8 cellular contexts compared by ENCODE assay signal in genomic region chr14:102304611-102305506, GRCh38. TPM values are rescaled to one million over a fixed set of nuclear protein-coding genes. Genes with fewer than 3 reads are reported as not detected.
DNase-seq lines count a peak whose midpoint lies in the region; ATAC-seq and TF ChIP-seq lines count a peak whose summit lies in the region.

TSS of gene MOK (minus strand) at chr14:102305164. CDS start at chr14:102304968, 196 bp downstream.

- H3K9me3 ChIP-seq in mammary epithelial cell (replicated peaks; ENCODE audit: insufficient read depth, low read length): no peaks in the 10 kb centered on the region

- H3K4me3 ChIP-seq in WI38 (ENCODE audit: low read depth, low read length) (peak within 1 kb of the TSS; percentile 89), mammary epithelial cell (replicated peaks in 1 of 3; ENCODE audit: insufficient read depth in 1 of 3, low read depth in 2 of 3, low read length in 3 of 3) (peak within 1 kb of the TSS; percentile 68 to 82 (median 77)), skin epidermis (peak within 1 kb of the TSS; percentile 56 to 92 (median 71))

- peak within 1 kb of the TSS; percentile 82 for H3K4me2 ChIP-seq in mammary epithelial cell (ENCODE audit: insufficient read depth, low read depth, low read length)

- H3K27me3 ChIP-seq in mammary epithelial cell (ENCODE audit: insufficient read depth, low read length): no peaks in the 10 kb centered on the region

- no peaks in the 10 kb centered on the region for H4K20me1 ChIP-seq in mammary epithelial cell (ENCODE audit: insufficient read depth, low read length)

- H3K36me3 ChIP-seq in mammary epithelial cell (ENCODE audit: insufficient read depth, low read length): no peaks in the 10 kb centered on the region

- intact Hi-C loops in mammary epithelial cell (cut with micrococcal nuclease): loop anchor here (1.0 to 2.0 kb wide), 2 partner anchors 25 to 70 kb away; no protein-coding TSS in a partner anchor

- ATAC-seq in GM18907 (IDR thresholded peaks at IDR 0.05; ENCODE audit: unreplicated experiment) (peak; percentile 90), HG03159 (IDR thresholded peaks at IDR 0.05; ENCODE audit: unreplicated experiment) (peak; percentile 94)

- H3K79me2 ChIP-seq in mammary epithelial cell (ENCODE audit: insufficient read depth, low read length): peaks cover 43% of the 10 kb centered on the region

- dilution Hi-C loops in mammary epithelial cell (cut with HindIII; ENCODE audit: low sequenced_read_pairs): loop anchor here (5.0 kb wide), 1 partner anchor 68 kb away; no protein-coding TSS in a partner anchor

- peak within 1 kb of the TSS; percentile 86 for H2AFZ ChIP-seq in mammary epithelial cell (ENCODE audit: low read depth, low read length)

- CTCF ChIA-PET in mammary epithelial cell (lab: Charles Lee; ENCODE audit: low non-redundant PET): interaction anchor here (0.8 kb wide), 1 partner anchor 539 kb away, joined by 3 read pairs; no protein-coding TSS in a partner anchor

- TSS peak; percentile 35 for BruUV-seq in mammary epithelial cell (replicated peaks; lab: Mats Ljungman, UMichigan)

- peak; percentile 94 for DNase-seq in ACHN
- peak; percentile 97 for DNase-seq in NCI-H2227 (lab: John Stamatoyannopoulos, UW; ENCODE audit: unreplicated experiment)
- DNase-seq in mammary epithelial cell: peak; percentile 94
- DNase-seq in iPS-NIHi11 (ENCODE audit: low spot score): peak; percentile 97

- in situ Hi-C loops in ACHN (cut with HindIII; ENCODE audit: low pct_ligation_motif_present, low pct_unique_long_range_greater_than_20kb, low sequenced_read_pairs): no loop called here
- in situ Hi-C loops in mammary epithelial cell (cut with MboI; ENCODE audit: low sequenced_read_pairs in 2 of 2): loop anchor here in 1 of 2 donors (25.0 kb wide), 1 partner anchor 218 kb away; the partner anchor contains the start of gene HSP90AA1

- peak within 1 kb of the TSS; percentile 86 for H3K27ac ChIP-seq in mammary epithelial cell (ENCODE audit: insufficient read depth, low read depth, low read length)
- H3K27ac ChIP-seq in skin epidermis: peak within 1 kb of the TSS in 20 of 21 experiments; percentile 2 to 84 (median 69)

- WGBS in mammary epithelial cell (ENCODE audit: low coverage, missing lambda C conversion rate): 0% methylated on average over 14 of the region's 53 CpGs

- no peaks in the 10 kb centered on the region for H3K4me1 ChIP-seq in mammary epithelial cell (ENCODE audit: insufficient read depth, low read length)

- peak within 1 kb of the TSS; percentile 98 for H3K9ac ChIP-seq in mammary epithelial cell (ENCODE audit: insufficient read depth, low read length)

- TF ChIP-seq CTCF in WI38 (IDR thresholded peaks at IDR 0.05; ENCODE audit: low read depth, low read length) (no peak), mammary epithelial cell (conservative IDR thresholded peaks at IDR 0.05 in 1 of 2, IDR thresholded peaks at IDR 0.05 in 1 of 2; ENCODE audit: extremely low read depth in 1 of 2, insufficient read depth in 1 of 2, low read depth in 1 of 2, low read length in 2 of 2) (no peak)

RNA-seq across cellular contexts. Expression of gene MOK, which starts in this region (rescaled TPM):
- total RNA-seq in mammary epithelial cell: 10 to 100 TPM; 41.6 to 49.0 TPM
- polyA plus RNA-seq in mammary epithelial cell: 38.3 TPM
- 9.1 TPM for polyA minus RNA-seq in mammary epithelial cell

Comparison
In these comparisons a context has a peak if more than half of its experiments do, and no peak if none do; other contexts are left out.
1. Peak in every context shown above with its lines: DNase-seq, ATAC-seq, H3K4me3 ChIP-seq and H3K27ac ChIP-seq.